14 cellular contexts compared by ENCODE assay signal in genomic region chr5:72067682-72068470, GRCh38. TPM values are rescaled to one million over a fixed set of nuclear protein-coding genes. Genes with fewer than 3 reads are reported as not detected.
DNase-seq lines count a peak whose midpoint lies in the region; ATAC-seq and TF ChIP-seq lines count a peak whose summit lies in the region.
"Had no signal": no experiment of that assay in that cellular context is flagged by ENCODE, and none has a peak within 500 bp of the region (broad histone marks: within the 10 kb centered on the region; RNA-seq: fewer than 3 reads in every experiment).

No MANE protein-coding gene starts in this region.

- DNase-seq in COLO829 (ENCODE audit: low spot score), result peak; percentile 39
- peak; percentile 91 for DNase-seq in M059J (ENCODE audit: low read depth)
- peak; percentile 72 to 84 for DNase-seq in cardiac fibroblast (ENCODE audit: low read depth in 2 of 2)
- DNase-seq in activated T-cell treated with anti-CD3 and anti-CD28 coated beads, Interleukin-2, amount 50 U/mL, for 24 hours, result no peak
- DNase-seq in ovary, result no peak
- DNase-seq in stimulated activated CD4-positive, alpha-beta T cell treated with anti-CD3 and anti-CD28 coated beads, Interleukin-4, amount 100 ng/mL, for 1 hour, result no peak
- DNase-seq: activated effector memory CD4-positive, alpha-beta T cell treated with anti-CD3 and anti-CD28 coated beads, Interleukin-2, amount 50 U/mL, for 16 hours; NCI-H524; stimulated activated CD4-positive, alpha-beta T cell treated with anti-CD3 and anti-CD28 coated beads, Interleukin-12 subunit alpha, Interleukin-12 subunit beta, amount 100 ng/mL, for 4 hours had no signal

- no peak for TF ChIP-seq EP300 in ovary (IDR thresholded peaks at IDR 0.05)

- no peaks in the 10 kb centered on the region for H3K27me3 ChIP-seq in ovary

- H3K4me3 Mint-ChIP-seq in activated T-cell treated with anti-CD3 and anti-CD28 coated beads, Interleukin-2, amount 50 U/mL, for 24 hours, result no peak overlapping the region
- H3K4me3 Mint-ChIP-seq: IgD-negative memory B cell; stimulated activated naive CD8-positive, alpha-beta T cell treated with anti-CD3 and anti-CD28 coated beads, Interleukin-15, Interleukin-2, amounts not matched to agents 100 ng/mL and 50 ng/mL, for 24 hours had no signal

- H3K27ac Mint-ChIP-seq in activated T-cell treated with anti-CD3 and anti-CD28 coated beads, Interleukin-2, amount 50 U/mL, for 24 hours, result no peak overlapping the region
- H3K27ac Mint-ChIP-seq: IgD-negative memory B cell; stimulated activated naive CD8-positive, alpha-beta T cell treated with anti-CD3 and anti-CD28 coated beads, Interleukin-15, Interleukin-2, amounts not matched to agents 100 ng/mL and 50 ng/mL, for 24 hours had no signal

- no peak overlapping the region for H3K4me3 ChIP-seq in cardiac fibroblast (replicated peaks in 1 of 2; ENCODE audit: low read depth in 2 of 2, low read length in 2 of 2)
- H3K4me3 ChIP-seq in mesodermal cell (ENCODE audit: extremely low read depth, insufficient read depth, low read length, poor library complexity, severe bottlenecking), result no peak overlapping the region
- H3K4me3 ChIP-seq in ovary, result no peak overlapping the region
- H3K4me3 ChIP-seq: lung had no signal

- H3K27ac ChIP-seq in mesodermal cell (ENCODE audit: low read depth, low read length, severe bottlenecking) (peak overlapping the region; percentile 83), ovary (no peak overlapping the region)

- no peaks in the 10 kb centered on the region for H3K36me3 ChIP-seq in mesodermal cell (ENCODE audit: control insufficient read depth, insufficient read depth, low read length)
- H3K36me3 ChIP-seq in ovary, result no peaks in the 10 kb centered on the region

- no peaks in the 10 kb centered on the region for H3K9me3 Mint-ChIP-seq in activated T-cell treated with anti-CD3 and anti-CD28 coated beads, Interleukin-2, amount 50 U/mL, for 24 hours
- H3K9me3 Mint-ChIP-seq: IgD-negative memory B cell; stimulated activated naive CD8-positive, alpha-beta T cell treated with anti-CD3 and anti-CD28 coated beads, Interleukin-15, Interleukin-2, amounts not matched to agents 100 ng/mL and 50 ng/mL, for 24 hours had no signal

- 80% methylated on average over 3 to 4 of the region's 5 CpGs for WGBS in mesodermal cell (ENCODE audit: insufficient coverage in 2 of 2), 2 experiments
- 85 to 90% (median 89%) methylated on average over 5 of the region's 5 CpGs for WGBS in ovary, 3 donors

- no peak for TF ChIP-seq CTCF in cardiac fibroblast (IDR thresholded peaks at IDR 0.05; ENCODE audit: low read depth, low read length)
- TF ChIP-seq CTCF in ovary (IDR thresholded peaks at IDR 0.05), result no peak

- peaks cover 21% of the 10 kb centered on the region for H3K27me3 Mint-ChIP-seq in activated T-cell treated with anti-CD3 and anti-CD28 coated beads, Interleukin-2, amount 50 U/mL, for 24 hours

- ATAC-seq in HG02642 (IDR thresholded peaks at IDR 0.05; ENCODE audit: poor library complexity, unreplicated experiment), result no peak

- intact Hi-C loops in ovary (cut with DNase I), result no loop called here

- peaks cover 31% of the 10 kb centered on the region for H3K4me1 ChIP-seq in mesodermal cell (ENCODE audit: control insufficient read depth, insufficient read depth, low read length, poor library complexity, severe bottlenecking)
- H3K4me1 ChIP-seq in ovary (ENCODE audit: insufficient read depth), result no peaks in the 10 kb centered on the region

- TF ChIP-seq POLR2A in ovary (IDR thresholded peaks at IDR 0.05), result no peak

- no peaks in the 10 kb centered on the region for H3K4me1 Mint-ChIP-seq in activated T-cell treated with anti-CD3 and anti-CD28 coated beads, Interleukin-2, amount 50 U/mL, for 24 hours (ENCODE audit: low read depth)
- H3K4me1 Mint-ChIP-seq: IgD-negative memory B cell had no signal

- no peaks in the 10 kb centered on the region for H3K9me3 ChIP-seq in mesodermal cell (ENCODE audit: control insufficient read depth, low read length)
- H3K9me3 ChIP-seq in ovary, result no peaks in the 10 kb centered on the region

- H3K36me3 Mint-ChIP-seq in activated T-cell treated with anti-CD3 and anti-CD28 coated beads, Interleukin-2, amount 50 U/mL, for 24 hours (ENCODE audit: low read depth), result no peaks in the 10 kb centered on the region
- H3K36me3 Mint-ChIP-seq: IgD-negative memory B cell had no signal

RNA-seq across cellular contexts. Expression of gene MAP1B, which starts 39.4 kb away (rescaled TPM):
- 124 and 200 TPM in 2 replicates for total RNA-seq in M059J (2014; rRNA removed; shearing (Covaris generic))
- 109 TPM for polyA plus RNA-seq in mesodermal cell (2013, experiment 1 of 2)
- 95.3 TPM for polyA plus RNA-seq in mesodermal cell (2013, experiment 2 of 2)
- 100 to 1,000 TPM in 2 of 7 donors, 10 to 100 TPM in 5; 29.7 to 126 (median 61.6) TPM for total RNA-seq in ovary
- 10 to 100 TPM in 1 of 2 donors, 1 to 10 TPM in 1; 4.4 to 23.7 TPM for polyA plus RNA-seq in ovary

Comparison
In these comparisons a context has a peak if more than half of its experiments do, and no peak if none do; other contexts are left out.
1. DNase-seq: peak in COLO829 (single experiment), M059J (single experiment) and cardiac fibroblast (2 of 2); none in activated T-cell treated with anti-CD3 and anti-CD28 coated beads, Interleukin-2, amount 50 U/mL, for 24 hours (single experiment), ovary (0 of 5) and stimulated activated CD4-positive, alpha-beta T cell treated with anti-CD3 and anti-CD28 coated beads, Interleukin-4, amount 100 ng/mL, for 1 hour (single experiment).